Comparison of ENCODE assay signal across 20 cellular contexts in genomic region chr19:9863759-9864158, GRCh38. TPM values are rescaled to one million over a fixed set of nuclear protein-coding genes. Genes with fewer than 3 reads are reported as not detected.
DNase-seq lines count a peak whose midpoint lies in the region; TF ChIP-seq lines count a peak whose summit lies in the region.
"Had no signal": no experiment of that assay in that cellular context is flagged by ENCODE, and none has a peak within 500 bp of the region (broad histone marks: within the 10 kb centered on the region; RNA-seq: fewer than 3 reads in every experiment).

No MANE protein-coding gene starts in this region.

- TF ChIP-seq CTCF in brain (conservative IDR thresholded peaks at IDR 0.05) (no peak), stomach (IDR thresholded peaks at IDR 0.05) (no peak)

- 63 to 79% (median 71%) methylated on average over 5 of the region's 5 CpGs for WGBS in stomach, 5 donors

- TF ChIP-seq POLR2A in stomach (IDR thresholded peaks at IDR 0.05): no peak

- peaks cover 4% of the 10 kb centered on the region for H3K36me3 Mint-ChIP-seq in activated CD4-positive, alpha-beta memory T cell treated with anti-CD3 and anti-CD28 coated beads, Interleukin-2, amount 10 ng/mL, durations not matched to agents 7 days and 5 days (ENCODE audit: low read depth)
- peaks cover 28% of the 10 kb centered on the region for H3K36me3 Mint-ChIP-seq in brain

- H3K36me3 ChIP-seq in stomach: no peaks in the 10 kb centered on the region

- peak overlapping the region; percentile 75 for H3K4me3 Mint-ChIP-seq in activated CD4-positive, alpha-beta memory T cell treated with anti-CD3 and anti-CD28 coated beads, Interleukin-2, amount 10 ng/mL, durations not matched to agents 7 days and 5 days
- no peak overlapping the region for H3K4me3 Mint-ChIP-seq in brain

- H3K9me3 Mint-ChIP-seq in activated CD4-positive, alpha-beta memory T cell treated with anti-CD3 and anti-CD28 coated beads, Interleukin-2, amount 10 ng/mL, durations not matched to agents 7 days and 5 days: no peaks in the 10 kb centered on the region
- no peaks in the 10 kb centered on the region for H3K9me3 Mint-ChIP-seq in brain

- H3K9me3 ChIP-seq in stomach: no peaks in the 10 kb centered on the region
- H3K9me3 ChIP-seq: mucosa of descending colon, psoas muscle had no signal

- intact Hi-C loops in stomach (cut with DNase I; ENCODE audit: low total_unique reads): no loop called here

- peak; percentile 13 for DNase-seq in stimulated activated CD4-positive, alpha-beta T cell treated with anti-CD3 and anti-CD28 coated beads, Interleukin-2, amount 100 ng/mL, for 4 hours (ENCODE audit: low read depth)
- no peak for DNase-seq in stimulated activated CD4-positive, alpha-beta T cell treated with anti-CD3 and anti-CD28 coated beads, Interleukin-4, amount 100 ng/mL, for 1 hour
- DNase-seq in activated CD4-positive, alpha-beta memory T cell treated with anti-CD3 and anti-CD28 coated beads, Interleukin-2, amount 10 ng/mL, durations not matched to agents 7 days and 5 days: no peak
- DNase-seq in NCI-H2196 treated with DMSO at 0.1 percent for 48 hours (lab: John Stamatoyannopoulos, UW; ENCODE audit: unreplicated experiment): no peak
- DNase-seq in AG08396 (ENCODE audit: low spot score): no peak
- no peak for DNase-seq in stomach
- DNase-seq: amygdala, DMS79, erythroblast, foreskin keratinocyte, IMR-90, left ventricle myocardium superior, mucosa of descending colon, NCI-H1417 treated with DMSO at 0.1 percent for 48 hours, NCI-H524 treated with DMSO at 0.1 percent for 48 hours, psoas muscle had no signal

- no peaks in the 10 kb centered on the region for H3K4me1 ChIP-seq in stomach
- H3K4me1 ChIP-seq: foreskin keratinocyte, psoas muscle had no signal

- peaks cover 68% of the 10 kb centered on the region for H3K4me1 Mint-ChIP-seq in activated CD4-positive, alpha-beta memory T cell treated with anti-CD3 and anti-CD28 coated beads, Interleukin-2, amount 10 ng/mL, durations not matched to agents 7 days and 5 days
- H3K4me1 Mint-ChIP-seq in brain: peaks cover 36% of the 10 kb centered on the region

- H3K27me3 Mint-ChIP-seq in activated CD4-positive, alpha-beta memory T cell treated with anti-CD3 and anti-CD28 coated beads, Interleukin-2, amount 10 ng/mL, durations not matched to agents 7 days and 5 days: no peaks in the 10 kb centered on the region
- no peaks in the 10 kb centered on the region for H3K27me3 Mint-ChIP-seq in brain

- CTCF ChIA-PET in activated CD4-positive, alpha-beta memory T cell treated with anti-CD3 and anti-CD28 coated beads, Interleukin-2, amount 10 ng/mL, durations not matched to agents 7 days and 5 days (lab: Charles Lee): no interaction called here

- no peak for TF ChIP-seq EP300 in stomach (IDR thresholded peaks at IDR 0.05)

- H3K27ac Mint-ChIP-seq in activated CD4-positive, alpha-beta memory T cell treated with anti-CD3 and anti-CD28 coated beads, Interleukin-2, amount 10 ng/mL, durations not matched to agents 7 days and 5 days: no peak overlapping the region
- H3K27ac Mint-ChIP-seq in brain: peak overlapping the region in 3 of 5 experiments; percentile 21 to 85 (median 82)

- no peak overlapping the region for H3K27ac ChIP-seq in stomach
- H3K27ac ChIP-seq: foreskin keratinocyte, hepatocyte, psoas muscle had no signal

- H3K27me3 ChIP-seq in stomach: no peaks in the 10 kb centered on the region
- H3K27me3 ChIP-seq: foreskin keratinocyte, hepatocyte had no signal

- H3K4me3 ChIP-seq in stomach: no peak overlapping the region
- H3K4me3 ChIP-seq: GM12878, hepatocyte, mucosa of descending colon, psoas muscle, skin epidermis had no signal

- POLR2A ChIA-PET in activated CD4-positive, alpha-beta memory T cell treated with anti-CD3 and anti-CD28 coated beads, Interleukin-2, amount 10 ng/mL, durations not matched to agents 7 days and 5 days (lab: Charles Lee): interaction anchor here (1.0 to 1.7 kb wide), 4 partner anchors 12 to 36 kb away, joined by 3 to 5 read pairs (median 3); partner anchors contain the start of genes PIN1 and UBL5

RNA-seq across cellular contexts. Expression of gene PIN1, which starts 28.6 kb away (rescaled TPM):
- 10 to 100 TPM; 96.0 to 97.0 TPM for total RNA-seq in activated CD4-positive, alpha-beta memory T cell treated with anti-CD3 and anti-CD28 coated beads, Interleukin-2, amount 10 ng/mL, durations not matched to agents 7 days and 5 days
- polyA plus RNA-seq in brain (ENCODE audit: insufficient read depth, low read depth, low replicate concordance) (273 TPM), stomach (100 to 1,000 TPM in 1 of 3 donors, 10 to 100 TPM in 2; 94.1 to 105 (median 96.6) TPM)
- 100 to 1,000 TPM in 1 of 5 donors, 10 to 100 TPM in 4; 24.2 to 101 (median 41.1) TPM for total RNA-seq in stomach

RNA-seq across cellular contexts. Expression of gene UBL5, which starts 36.0 kb away (rescaled TPM):
- 100 to 1,000 TPM; 339 to 372 TPM for total RNA-seq in activated CD4-positive, alpha-beta memory T cell treated with anti-CD3 and anti-CD28 coated beads, Interleukin-2, amount 10 ng/mL, durations not matched to agents 7 days and 5 days
- polyA plus RNA-seq in brain (ENCODE audit: insufficient read depth, low read depth, low replicate concordance) (841 TPM), stomach (100 to 1,000 TPM; 864 to 962 (median 934) TPM)
- total RNA-seq in stomach: 100 to 1,000 TPM in 3 of 5 donors, 10 to 100 TPM in 2; 11.3 to 213 (median 124) TPM

RNA-seq across cellular contexts. Expression of gene FBXL12, which starts 44.9 kb away (rescaled TPM):
- total RNA-seq in activated CD4-positive, alpha-beta memory T cell treated with anti-CD3 and anti-CD28 coated beads, Interleukin-2, amount 10 ng/mL, durations not matched to agents 7 days and 5 days: 10 to 100 TPM; 18.3 to 20.6 TPM
- 15.3 TPM for polyA plus RNA-seq in brain (ENCODE audit: insufficient read depth, low read depth, low replicate concordance)
- total RNA-seq in stomach: 100 to 1,000 TPM in 1 of 5 donors, 10 to 100 TPM in 4; 11.1 to 185 (median 29.0) TPM
- polyA plus RNA-seq in stomach: 10 to 100 TPM; 12.3 to 18.3 (median 17.4) TPM
